ENCODE assay signal across 10 cellular contexts in the genomic region with DNA sequence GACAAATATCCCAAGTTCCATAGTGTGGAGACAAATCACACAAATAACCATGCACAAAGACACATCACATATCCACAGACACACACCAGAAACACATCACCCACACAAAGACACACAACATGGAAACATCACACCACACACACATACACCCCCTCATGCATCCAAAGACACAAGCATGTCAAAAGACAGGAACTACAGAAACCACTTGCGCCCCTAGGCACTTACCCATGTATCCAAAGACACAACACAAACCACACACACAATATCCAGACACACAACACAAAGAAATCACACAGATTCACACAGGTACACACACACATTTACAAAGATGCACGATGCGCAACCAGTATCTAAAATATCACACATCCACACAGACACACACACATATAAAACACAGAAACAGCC. TPM values are rescaled to one million over a fixed set of nuclear protein-coding genes. Genes with fewer than 3 reads are reported as not detected.
DNase-seq lines count a peak whose midpoint lies in the region; ATAC-seq, FAIRE-seq and TF ChIP-seq lines count a peak whose summit lies in the region.
"Had no signal": no experiment of that assay in that cellular context is flagged by ENCODE, and none has a peak within 500 bp of the region (broad histone marks: within the 10 kb centered on the region; RNA-seq: fewer than 3 reads in every experiment).

No MANE protein-coding gene starts in this region.

- H3K27ac ChIP-seq in HepG2 (ENCODE audit: extremely low read length, insufficient read depth, low read length) (no peak overlapping the region), right lobe of liver (no peak overlapping the region), SK-N-MC (no peak overlapping the region), testis (no peak overlapping the region), trophoblast cell (ENCODE audit: low read depth, low read length) (no peak overlapping the region)
- H3K27ac ChIP-seq: neutrophil had no signal

- no peak overlapping the region for H2BK120ac ChIP-seq in trophoblast cell (ENCODE audit: insufficient read depth, low read length, poor library complexity)

- TF ChIP-seq EP300 in HepG2 (IDR thresholded peaks at IDR 0.05; ENCODE audit: low read depth in 2 of 2, low read length in 2 of 2) (no peak), HepG2 (CRISPR knock-in tag; IDR thresholded peaks at IDR 0.05; ENCODE audit: borderline replicate concordance) (no peak)

- H3K4ac ChIP-seq in trophoblast cell (ENCODE audit: low read depth, low read length) = no peak overlapping the region

- H3K36me3 ChIP-seq in HepG2 (replicated peaks in 1 of 2; ENCODE audit: control insufficient read depth in 1 of 2, insufficient read depth in 2 of 2, low read length in 2 of 2) (no peaks in the 10 kb centered on the region), right lobe of liver (no peaks in the 10 kb centered on the region), SK-N-MC (ENCODE audit: insufficient read depth, low read length) (peaks cover 3% of the 10 kb centered on the region; the same call in 1 of the 2 replicates), testis (ENCODE audit: low read depth, missing control alignments) (no peaks in the 10 kb centered on the region), trophoblast cell (ENCODE audit: control insufficient read depth in 1 of 2, insufficient read depth in 2 of 2, low read length in 2 of 2) (peaks cover 0 to 1% of the 10 kb centered on the region in 2 experiments)
- H3K36me3 ChIP-seq: neutrophil had no signal

- H2BK5ac ChIP-seq in trophoblast cell (ENCODE audit: low read depth, low read length, poor library complexity) = no peak overlapping the region

- H3K4me2 ChIP-seq in HepG2 (ENCODE audit: low read depth, low read length) (peak overlapping the region; percentile 92), trophoblast cell (ENCODE audit: low read length) (no peak overlapping the region)

- intact Hi-C loops in HepG2 (cut with micrococcal nuclease; ENCODE audit: unreplicated experiment) (no loop called here), right lobe of liver (cut with DNase I) (loop anchor here in 1 of 2 donors (10.0 kb wide), 1 partner anchor 328 kb away; no protein-coding TSS in a partner anchor), testis (cut with DNase I; ENCODE audit: low total_unique reads) (no loop called here)

- no peak overlapping the region for H2BK12ac ChIP-seq in trophoblast cell (ENCODE audit: low read length)

- TF ChIP-seq POLR2A in HepG2 (IDR thresholded peaks at IDR 0.05; ENCODE audit: insufficient read depth in 1 of 2, low read depth in 2 of 2, low read length in 2 of 2) = no peak
- no peak for TF ChIP-seq POLR2A in right lobe of liver (IDR thresholded peaks at IDR 0.05)
- no peak for TF ChIP-seq POLR2A in testis (IDR thresholded peaks at IDR 0.05)

- H3K27me3 ChIP-seq in HepG2 (ENCODE audit: control insufficient read depth in 1 of 2, insufficient read depth in 2 of 2, low read length in 2 of 2) = peaks cover 6 to 14% of the 10 kb centered on the region in 2 experiments; a peak in 3 of 5 replicates
- H3K27me3 ChIP-seq in right lobe of liver = peaks cover 3 to 20% of the 10 kb centered on the region in 2 donors
- no peaks in the 10 kb centered on the region for H3K27me3 ChIP-seq in testis
- peaks cover 7% of the 10 kb centered on the region for H3K27me3 ChIP-seq in trophoblast cell (ENCODE audit: insufficient read depth, low read length)

- no peak overlapping the region for H2AFZ ChIP-seq in HepG2 (ENCODE audit: low read length)
- no peak overlapping the region for H2AFZ ChIP-seq in trophoblast cell (ENCODE audit: insufficient read depth, low read length, poor library complexity)

- H3K14ac ChIP-seq in trophoblast cell (ENCODE audit: low read length) = no peak overlapping the region

- BruUV-seq in HepG2 (replicated peaks; lab: Mats Ljungman, UMichigan) = no TSS peak

- no peak overlapping the region for H3K18ac ChIP-seq in trophoblast cell (ENCODE audit: low read length)

- H4K91ac ChIP-seq in trophoblast cell (ENCODE audit: low read depth, low read length) = no peak overlapping the region

- in situ Hi-C loops in HepG2 (cut with HindIII; ENCODE audit: extremely low pct_ligation_motif_present, low pct_unique_long_range_greater_than_20kb) = no loop called here

- H3K4me3 ChIP-seq in HepG2 (replicated peaks in 1 of 3; ENCODE audit: insufficient read depth in 1 of 3, low read depth in 2 of 3, low read length in 3 of 3) = peak overlapping the region in 2 of 3 experiments; percentile 75 to 86; a peak in 2 of 6 replicates
- no peak overlapping the region for H3K4me3 ChIP-seq in right lobe of liver
- peak overlapping the region; percentile 84 for H3K4me3 ChIP-seq in SK-N-MC
- H3K4me3 ChIP-seq in fibroblast of mammary gland (ENCODE audit: control insufficient read depth, low read depth, low read length) = peak overlapping the region; percentile 58
- H3K4me3 ChIP-seq in testis = no peak overlapping the region
- no peak overlapping the region for H3K4me3 ChIP-seq in trophoblast cell (ENCODE audit: low read depth, low read length)

- POLR2A ChIA-PET in HepG2 (lab: Yijun Ruan, JAX) = no interaction called here

- H3K4me1 ChIP-seq in HepG2 (ENCODE audit: insufficient read depth, low read length) (peaks cover 9% of the 10 kb centered on the region), right lobe of liver (no peaks in the 10 kb centered on the region), testis (peaks cover 4% of the 10 kb centered on the region), trophoblast cell (ENCODE audit: control insufficient read depth in 1 of 2, insufficient read depth in 2 of 2, low read length in 2 of 2) (peaks cover 5 to 8% of the 10 kb centered on the region in 2 experiments)

- H2AK5ac ChIP-seq in trophoblast cell (ENCODE audit: low read length) = no peak overlapping the region

- 92% methylated on average over 3 of the region's 3 CpGs for whole genome bisulfite sequencing in HepG2 (ENCODE audit: low lambda C conversion rate)
- WGBS in right lobe of liver (ENCODE audit: insufficient coverage, low coverage, low lambda C conversion rate, missing lambda C conversion rate) = 80% methylated on average over 3 of the region's 3 CpGs
- 72 to 86% methylated on average over 3 of the region's 3 CpGs for WGBS in testis, 2 donors
- no CpG with 5 or more reads among the region's 3 CpGs for WGBS in trophoblast cell (ENCODE audit: extremely low coverage, insufficient coverage, insufficient read length)

- H4K12ac ChIP-seq in trophoblast cell (ENCODE audit: low read depth, low read length) = no peak overlapping the region

- no peak for DNase-seq in HepG2 (ENCODE audit: low spot score)
- no peak for DNase-seq in right lobe of liver
- no peak for DNase-seq in SK-N-MC (ENCODE audit: low read depth, low spot score)
- DNase-seq in fibroblast of mammary gland (ENCODE audit: low read depth) = no peak
- no peak for DNase-seq in urothelium cell line (ENCODE audit: low spot score)
- no peak for DNase-seq in testis
- no peak for DNase-seq in trophoblast cell
- DNase-seq: NCI-H524 treated with DMSO at 0.1 percent for 48 hours had no signal

- H3K23ac ChIP-seq in trophoblast cell (ENCODE audit: low read length) = no peak overlapping the region

- peak; percentile 30 for FAIRE-seq in HepG2 (lab: Jason Lieb, UNC)
- FAIRE-seq in urothelium cell line (lab: Jason Lieb, UNC) = peak; percentile 84

- TF ChIP-seq CTCF in HepG2 (CRISPR knock-in tag; IDR thresholded peaks at IDR 0.05) = no peak
- no peak for TF ChIP-seq CTCF in right lobe of liver (IDR thresholded peaks at IDR 0.05)
- TF ChIP-seq CTCF in fibroblast of mammary gland (conservative IDR thresholded peaks at IDR 0.05; ENCODE audit: control insufficient read depth, insufficient read depth, low read depth, low read length) = no peak
- no peak for TF ChIP-seq CTCF in testis (IDR thresholded peaks at IDR 0.05)

- TF ChIP-seq RAD21 in HepG2 (CRISPR knock-in tag; IDR thresholded peaks at IDR 0.05) = no peak

- no peak overlapping the region for H4K8ac ChIP-seq in trophoblast cell (ENCODE audit: low read depth, low read length)

- no peak for ATAC-seq in HepG2
- no peak for ATAC-seq in right lobe of liver
- ATAC-seq in GM18520 (IDR thresholded peaks at IDR 0.05; ENCODE audit: unreplicated experiment) = no peak

- H3K79me1 ChIP-seq in trophoblast cell (ENCODE audit: low read length) = no peaks in the 10 kb centered on the region

- H3K79me2 ChIP-seq in HepG2 (ENCODE audit: insufficient read depth, low read length) = no peaks in the 10 kb centered on the region
- H3K79me2 ChIP-seq in trophoblast cell (ENCODE audit: control insufficient read depth, insufficient read depth, low read length, poor library complexity) = peaks cover 2% of the 10 kb centered on the region

- H3K9me3 ChIP-seq in HepG2 (ENCODE audit: low read length) (no peaks in the 10 kb centered on the region), right lobe of liver (no peaks in the 10 kb centered on the region), SK-N-MC (ENCODE audit: low read depth, low read length) (no peaks in the 10 kb centered on the region), testis (no peaks in the 10 kb centered on the region), trophoblast cell (ENCODE audit: insufficient read depth, low read depth, low read length) (peaks cover 4% of the 10 kb centered on the region)
- H3K9me3 ChIP-seq: neutrophil had no signal

- H3K9ac ChIP-seq in HepG2 (ENCODE audit: insufficient read depth, low read depth, low read length) (no peak overlapping the region), SK-N-MC (ENCODE audit: insufficient read length) (peak overlapping the region; percentile 20), trophoblast cell (ENCODE audit: low read length) (no peak overlapping the region)

- CTCF ChIA-PET in HepG2 (lab: Yijun Ruan, JAX; ENCODE audit: low intra/inter-chr PET ratio, low total read pairs) = no interaction called here

- no peaks in the 10 kb centered on the region for H4K20me1 ChIP-seq in HepG2 (ENCODE audit: insufficient read depth, low read length)

RNA-seq across cellular contexts. Expression of a gene that starts 0.9 kb away (rescaled TPM):
- 1.7 and 3.2 TPM in 2 replicates for total RNA-seq in HepG2 (2016; rRNA removed; fragmentation: Illumina TruSeq; extraction: Trizol)
- total RNA-seq in HepG2 (2016; cell fraction: cytosol; rRNA removed; fragmentation: Illumina TruSeq; extraction: Trizol; ENCODE audit: low read depth) = 1.4 and 1.6 TPM in 2 replicates
- total RNA-seq in HepG2 (2016; cell fraction: insoluble cytoplasmic fraction; rRNA removed; fragmentation: Illumina TruSeq; extraction: Trizol) = 1.6 and 2.3 TPM in 2 replicates
- total RNA-seq in HepG2 (2016; cell fraction: membrane; rRNA removed; fragmentation: Illumina TruSeq; extraction: Trizol) = 2.0 and 2.8 TPM in 2 replicates
- total RNA-seq in HepG2 (2016; cell fraction: nucleus; rRNA removed; fragmentation: Illumina TruSeq; extraction: Trizol) = 2.1 and 2.7 TPM in 2 replicates
- polyA plus RNA-seq in HepG2 (2011; rRNA removed) = 1.0 and 1.3 TPM in 2 replicates
- 0.65 and 1.2 TPM in 2 replicates for polyA plus RNA-seq in HepG2 (2011; cell fraction: cytosol; rRNA removed)
- 3.3 and 3.6 TPM in 2 replicates for polyA plus RNA-seq in HepG2 (2011; cell fraction: nucleus; rRNA removed)
- 0.36 and 1.2 TPM in 2 replicates for polyA plus RNA-seq in HepG2 (2012)
- polyA plus RNA-seq in HepG2 (2016; cell fraction: cytosol; fragmentation: Illumina TruSeq; extraction: Trizol; ENCODE audit: low read depth) = 1.1 TPM in 2 replicates
- 1.4 and 3.2 TPM in 2 replicates for polyA plus RNA-seq in HepG2 (2016; cell fraction: insoluble cytoplasmic fraction; fragmentation: Illumina TruSeq; extraction: Trizol; ENCODE audit: low read depth)
- 1.4 and 1.7 TPM in 2 replicates for polyA plus RNA-seq in HepG2 (2016; cell fraction: membrane; fragmentation: Illumina TruSeq; extraction: Trizol; ENCODE audit: low read depth)
- 4.1 and 5.7 TPM in 2 replicates for polyA plus RNA-seq in HepG2 (2016; cell fraction: nucleus; fragmentation: Illumina TruSeq; extraction: Trizol; ENCODE audit: insufficient read depth, low read depth)
- 1.3 and 2.4 TPM in 2 replicates for polyA minus RNA-seq in HepG2 (2011; rRNA and poly(A)+ RNA removed; ENCODE audit: low replicate concordance)
- 0.62 and 0.69 TPM in 2 replicates for polyA minus RNA-seq in HepG2 (2011; cell fraction: cytosol; rRNA and poly(A)+ RNA removed)
- polyA minus RNA-seq in HepG2 (2011; cell fraction: nucleus; rRNA and poly(A)+ RNA removed) = 1.4 and 1.7 TPM in 2 replicates
- not detected for total RNA-seq in right lobe of liver
- 1 to 10 TPM; 4.7 to 6.4 TPM for total RNA-seq in testis
- polyA plus RNA-seq in testis (ENCODE audit: insufficient read depth, low read depth, low replicate concordance) = 3.6 TPM
- 1.3 and 1.4 TPM in 2 replicates for polyA plus RNA-seq in trophoblast cell (2013)

RNA-seq across cellular contexts. Expression of a gene that starts 33.1 kb away (rescaled TPM):
- total RNA-seq in HepG2 (2016; rRNA removed; fragmentation: Illumina TruSeq; extraction: Trizol) = not detected in 2 replicates
- not detected in 2 replicates for total RNA-seq in HepG2 (2016; cell fraction: cytosol; rRNA removed; fragmentation: Illumina TruSeq; extraction: Trizol; ENCODE audit: low read depth)
- not detected in 2 replicates for total RNA-seq in HepG2 (2016; cell fraction: insoluble cytoplasmic fraction; rRNA removed; fragmentation: Illumina TruSeq; extraction: Trizol)
- total RNA-seq in HepG2 (2016; cell fraction: membrane; rRNA removed; fragmentation: Illumina TruSeq; extraction: Trizol) = not detected in 2 replicates
- total RNA-seq in HepG2 (2016; cell fraction: nucleus; rRNA removed; fragmentation: Illumina TruSeq; extraction: Trizol) = not detected in 2 replicates
- polyA plus RNA-seq in HepG2 (2011; rRNA removed) = not detected in 2 replicates
- not detected in 2 replicates for polyA plus RNA-seq in HepG2 (2011; cell fraction: cytosol; rRNA removed)
- polyA plus RNA-seq in HepG2 (2011; cell fraction: nucleus; rRNA removed) = not detected in 2 replicates
- not detected in 2 replicates for polyA plus RNA-seq in HepG2 (2012)
- not detected in 2 replicates for polyA plus RNA-seq in HepG2 (2016; cell fraction: cytosol; fragmentation: Illumina TruSeq; extraction: Trizol; ENCODE audit: low read depth)
- polyA plus RNA-seq in HepG2 (2016; cell fraction: insoluble cytoplasmic fraction; fragmentation: Illumina TruSeq; extraction: Trizol; ENCODE audit: low read depth) = not detected in 2 replicates
- not detected in 2 replicates for polyA plus RNA-seq in HepG2 (2016; cell fraction: membrane; fragmentation: Illumina TruSeq; extraction: Trizol; ENCODE audit: low read depth)
- polyA plus RNA-seq in HepG2 (2016; cell fraction: nucleus; fragmentation: Illumina TruSeq; extraction: Trizol; ENCODE audit: insufficient read depth, low read depth) = not detected in 2 replicates
- not detected in 2 replicates for polyA minus RNA-seq in HepG2 (2011; rRNA and poly(A)+ RNA removed; ENCODE audit: low replicate concordance)
- polyA minus RNA-seq in HepG2 (2011; cell fraction: cytosol; rRNA and poly(A)+ RNA removed) = not detected in 2 replicates
- polyA minus RNA-seq in HepG2 (2011; cell fraction: nucleus; rRNA and poly(A)+ RNA removed) = not detected in 2 replicates
- total RNA-seq in right lobe of liver = 1 to 10 TPM; 2.7 to 8.7 (median 6.7) TPM
- total RNA-seq in testis = 100 to 1,000 TPM; 187 to 268 TPM
- polyA plus RNA-seq in testis (ENCODE audit: insufficient read depth, low read depth, low replicate concordance) = 97.1 TPM
- 13.5 and 14.3 TPM in 2 replicates for polyA plus RNA-seq in trophoblast cell (2013)

RNA-seq across cellular contexts. Expression of a gene that starts 41.3 kb away (rescaled TPM):
- 0.24 and 0.31 TPM in 2 replicates for total RNA-seq in HepG2 (2016; rRNA removed; fragmentation: Illumina TruSeq; extraction: Trizol)
- 0.18 and 0.40 TPM in 2 replicates for total RNA-seq in HepG2 (2016; cell fraction: cytosol; rRNA removed; fragmentation: Illumina TruSeq; extraction: Trizol; ENCODE audit: low read depth)
- total RNA-seq in HepG2 (2016; cell fraction: insoluble cytoplasmic fraction; rRNA removed; fragmentation: Illumina TruSeq; extraction: Trizol) = 0.30 and 0.37 TPM in 2 replicates
- 0.22 TPM in 1 of 2 replicates, not detected in the other for total RNA-seq in HepG2 (2016; cell fraction: membrane; rRNA removed; fragmentation: Illumina TruSeq; extraction: Trizol)
- total RNA-seq in HepG2 (2016; cell fraction: nucleus; rRNA removed; fragmentation: Illumina TruSeq; extraction: Trizol) = 0.44 TPM in 1 of 2 replicates, not detected in the other
- polyA plus RNA-seq in HepG2 (2011; rRNA removed) = 0.77 and 0.97 TPM in 2 replicates
- polyA plus RNA-seq in HepG2 (2011; cell fraction: cytosol; rRNA removed) = 0.38 and 0.83 TPM in 2 replicates
- polyA plus RNA-seq in HepG2 (2011; cell fraction: nucleus; rRNA removed) = 0.21 and 0.35 TPM in 2 replicates
- 0.31 and 0.39 TPM in 2 replicates for polyA plus RNA-seq in HepG2 (2012)
- polyA plus RNA-seq in HepG2 (2016; cell fraction: cytosol; fragmentation: Illumina TruSeq; extraction: Trizol; ENCODE audit: low read depth) = not detected in 2 replicates
- 0.26 and 0.46 TPM in 2 replicates for polyA plus RNA-seq in HepG2 (2016; cell fraction: insoluble cytoplasmic fraction; fragmentation: Illumina TruSeq; extraction: Trizol; ENCODE audit: low read depth)
- polyA plus RNA-seq in HepG2 (2016; cell fraction: membrane; fragmentation: Illumina TruSeq; extraction: Trizol; ENCODE audit: low read depth) = 0.13 TPM in 1 of 2 replicates, not detected in the other
- polyA plus RNA-seq in HepG2 (2016; cell fraction: nucleus; fragmentation: Illumina TruSeq; extraction: Trizol; ENCODE audit: insufficient read depth, low read depth) = 0.60 and 1.7 TPM in 2 replicates
- 0.56 and 17.3 TPM in 2 replicates for polyA minus RNA-seq in HepG2 (2011; rRNA and poly(A)+ RNA removed; ENCODE audit: low replicate concordance)
- polyA minus RNA-seq in HepG2 (2011; cell fraction: cytosol; rRNA and poly(A)+ RNA removed) = not detected in 2 replicates
- 0.26 TPM in 1 of 2 replicates, not detected in the other for polyA minus RNA-seq in HepG2 (2011; cell fraction: nucleus; rRNA and poly(A)+ RNA removed)
- total RNA-seq in right lobe of liver = 10 to 100 TPM in 1 of 6 experiments, 1 to 10 TPM in 5; 3.5 to 19.1 (median 6.2) TPM
- 100 to 1,000 TPM; 372 to 389 TPM for total RNA-seq in testis
- polyA plus RNA-seq in testis (ENCODE audit: insufficient read depth, low read depth, low replicate concordance) = 480 TPM
- polyA plus RNA-seq in trophoblast cell (2013) = 307 and 320 TPM in 2 replicates

Comparison
In these comparisons a context has a peak if more than half of its experiments do, and no peak if none do; other contexts are left out.
1. H3K4me3 ChIP-seq: peak in HepG2 (2 of 3), SK-N-MC (single experiment) and fibroblast of mammary gland (single experiment); none in right lobe of liver (0 of 3), testis (0 of 2) and trophoblast cell (single experiment).
2. RNA of a gene that starts 33.1 kb away (total RNA-seq): 187 to 268 TPM in testis; 2.7 to 8.7 TPM in right lobe of liver and not detected in HepG2; every median in the first group is over 10 times any median in the second.
3. RNA of a gene that starts 41.3 kb away (total RNA-seq): 372 to 389 TPM in testis; 3.5 to 19.1 TPM in right lobe of liver and 0.18 to 0.44 TPM in HepG2; every median in the first group is over 10 times any median in the second.